ENCODE assay signal across 12 cellular contexts in genomic region chr12:19712041-19712440, GRCh38.
A peak's percentile ranks its signal among the peaks of the same experiment; 100 is the strongest.
DNase-seq lines count a peak whose midpoint lies in the region; ATAC-seq and TF ChIP-seq lines count a peak whose summit lies in the region.
"Had no signal": no experiment of that assay in that cellular context is flagged by ENCODE, and none has a peak within 500 bp of the region (broad histone marks: within the 10 kb centered on the region; RNA-seq: fewer than 3 reads in every experiment).

No MANE protein-coding gene starts in this region.

- no peaks in the 10 kb centered on the region for H3K9me3 ChIP-seq in osteoblast (ENCODE audit: low read depth, low read length)

- peak overlapping the region; percentile 65 for H3K27ac ChIP-seq in cingulate gyrus (ENCODE audit: low read depth, low read length)
- H3K27ac ChIP-seq in osteoblast (ENCODE audit: low read depth, low read length), result peak overlapping the region; percentile 79

- H3K9me3 Mint-ChIP-seq in effector memory CD8-positive, alpha-beta T cell, result no peaks in the 10 kb centered on the region

- TF ChIP-seq CTCF in NB4 (IDR thresholded peaks at IDR 0.05; ENCODE audit: low read depth, low read length) (no peak), osteoblast (IDR thresholded peaks at IDR 0.05; ENCODE audit: extremely low read depth, low read depth, low read length) (no peak)

- H3K27me3 ChIP-seq in osteoblast (ENCODE audit: insufficient read depth, low read length), result no peaks in the 10 kb centered on the region

- no peak overlapping the region for H3K4me3 ChIP-seq in NB4 (ENCODE audit: low read depth, low read length)
- no peak overlapping the region for H3K4me3 ChIP-seq in osteoblast (ENCODE audit: insufficient read depth, low read length)

- no peak for TF ChIP-seq POLR2A in NB4 (IDR thresholded peaks at IDR 0.05; ENCODE audit: extremely low read depth, insufficient read length)

- in situ Hi-C loops in Caki2 (cut with HindIII; ENCODE audit: low pct_unique_long_range_greater_than_20kb, low sequenced_read_pairs), result no loop called here

- no peaks in the 10 kb centered on the region for H3K79me2 ChIP-seq in osteoblast (ENCODE audit: insufficient read depth, low read length)

- peak; percentile 51 for DNase-seq in Caki2 (ENCODE audit: low read depth)
- DNase-seq in NB4 (ENCODE audit: low read depth), result peak; percentile 95
- peak; percentile 87 for DNase-seq in osteoblast (ENCODE audit: insufficient read length, low spot score, missing footprints)
- DNase-seq in nucleus accumbens (lab: John Stamatoyannopoulos, UW), result no peak
- no peak for DNase-seq in effector memory CD8-positive, alpha-beta T cell
- DNase-seq: activated CD4-positive, CD25-positive, alpha-beta regulatory T cell treated with anti-CD3 and anti-CD28 coated beads, Interleukin-2, amount 50 U/mL, for 72 hours; activated naive CD8-positive, alpha-beta T cell treated with anti-CD3 and anti-CD28 coated beads, Interleukin-2, amount 10 ng/mL, durations not matched to agents 7 days and 5 days; GDM1; naive thymus-derived CD8-positive, alpha-beta T cell had no signal

- H3K27ac Mint-ChIP-seq in effector memory CD8-positive, alpha-beta T cell, result no peak overlapping the region
- H3K27ac Mint-ChIP-seq: activated naive CD8-positive, alpha-beta T cell treated with anti-CD3 and anti-CD28 coated beads, Interleukin-2, amount 10 ng/mL, durations not matched to agents 7 days and 5 days; naive thymus-derived CD8-positive, alpha-beta T cell had no signal

- ATAC-seq in GM19395 (IDR thresholded peaks at IDR 0.05; ENCODE audit: unreplicated experiment), result no peak
- no peak for ATAC-seq in GM21447 (IDR thresholded peaks at IDR 0.05; ENCODE audit: unreplicated experiment)
- ATAC-seq in effector memory CD8-positive, alpha-beta T cell (replicated peaks), result no peak
- ATAC-seq: naive thymus-derived CD8-positive, alpha-beta T cell had no signal

- peak overlapping the region; percentile 26 for H3K4me2 ChIP-seq in osteoblast (ENCODE audit: insufficient read depth, low read length)

- no peaks in the 10 kb centered on the region for H3K27me3 Mint-ChIP-seq in effector memory CD8-positive, alpha-beta T cell
- H3K27me3 Mint-ChIP-seq: activated naive CD8-positive, alpha-beta T cell treated with anti-CD3 and anti-CD28 coated beads, Interleukin-2, amount 10 ng/mL, durations not matched to agents 7 days and 5 days; naive thymus-derived CD8-positive, alpha-beta T cell had no signal

- H4K20me1 ChIP-seq in osteoblast (ENCODE audit: insufficient read depth, low read length), result no peaks in the 10 kb centered on the region

- H3K4me1 Mint-ChIP-seq in effector memory CD8-positive, alpha-beta T cell (ENCODE audit: low read depth in 2 of 2), result no peaks in the 10 kb centered on the region
- H3K4me1 Mint-ChIP-seq: naive thymus-derived CD8-positive, alpha-beta T cell had no signal

- no peak overlapping the region for H3K4me3 Mint-ChIP-seq in effector memory CD8-positive, alpha-beta T cell
- H3K4me3 Mint-ChIP-seq: activated naive CD8-positive, alpha-beta T cell treated with anti-CD3 and anti-CD28 coated beads, Interleukin-2, amount 10 ng/mL, durations not matched to agents 7 days and 5 days; naive thymus-derived CD8-positive, alpha-beta T cell had no signal

- no peaks in the 10 kb centered on the region for H3K36me3 ChIP-seq in osteoblast (ENCODE audit: insufficient read depth, low read length)

- peaks cover 23% of the 10 kb centered on the region for H3K4me1 ChIP-seq in osteoblast (ENCODE audit: insufficient read depth, low read length)

- no peaks in the 10 kb centered on the region for H3K36me3 Mint-ChIP-seq in effector memory CD8-positive, alpha-beta T cell (ENCODE audit: insufficient read depth)
- H3K36me3 Mint-ChIP-seq: activated naive CD8-positive, alpha-beta T cell treated with anti-CD3 and anti-CD28 coated beads, Interleukin-2, amount 10 ng/mL, durations not matched to agents 7 days and 5 days had no signal

- H2AFZ ChIP-seq in osteoblast (ENCODE audit: low read length), result no peak overlapping the region

Comparison
In these comparisons a context has a peak if more than half of its experiments do, and no peak if none do; other contexts are left out.
1. DNase-seq: peak in Caki2 (single experiment), NB4 (single experiment) and osteoblast (single experiment); none in nucleus accumbens (0 of 56) and effector memory CD8-positive, alpha-beta T cell (0 of 3).